9 cellular contexts compared by ENCODE assay signal in genomic region chr15:58457466-58457965, GRCh38. TPM values are rescaled to one million over a fixed set of nuclear protein-coding genes. Genes with fewer than 3 reads are reported as not detected.
DNase-seq lines count a peak whose midpoint lies in the region; FAIRE-seq and TF ChIP-seq lines count a peak whose summit lies in the region.
"Had no signal": no experiment of that assay in that cellular context is flagged by ENCODE, and none has a peak within 500 bp of the region (broad histone marks: within the 10 kb centered on the region; RNA-seq: fewer than 3 reads in every experiment).

No MANE protein-coding gene starts in this region.

- no peak for TF ChIP-seq POLR2A in H54 (IDR thresholded peaks at IDR 0.05; ENCODE audit: low read depth, low read length)
- no peak for TF ChIP-seq POLR2A in NB4 (IDR thresholded peaks at IDR 0.05; ENCODE audit: extremely low read depth, insufficient read length)
- no peak for TF ChIP-seq POLR2A in endothelial cell of umbilical vein (IDR thresholded peaks at IDR 0.05; ENCODE audit: low read depth, low read length)

- no peak overlapping the region for H2AFZ ChIP-seq in endothelial cell of umbilical vein (ENCODE audit: low read depth, low read length)

- no peak for FAIRE-seq in H54 (lab: Jason Lieb, UNC)
- FAIRE-seq in endothelial cell of umbilical vein (lab: Jason Lieb, UNC), result no peak

- peak overlapping the region; percentile 46 for H3K27ac ChIP-seq in endothelial cell of umbilical vein (ENCODE audit: insufficient read depth, low read depth, low read length)
- H3K27ac ChIP-seq in CD4-positive, alpha-beta memory T cell (ENCODE audit: low read depth, low read length), result no peak overlapping the region

- dilution Hi-C loops in endothelial cell of umbilical vein (cut with MboI; ENCODE audit: extremely low pct_ligation_motif_present, low sequenced_read_pairs), result no loop called here

- H3K79me2 ChIP-seq in endothelial cell of umbilical vein (ENCODE audit: control insufficient read depth, insufficient read depth, low read length), result no peaks in the 10 kb centered on the region

- H3K9me3 Mint-ChIP-seq in CD4-positive, alpha-beta memory T cell, result no peaks in the 10 kb centered on the region

- no peaks in the 10 kb centered on the region for H3K36me3 Mint-ChIP-seq in CD4-positive, alpha-beta memory T cell

- peak overlapping the region in 2 of 8 donors; percentile 27 to 44 for H3K4me3 Mint-ChIP-seq in CD4-positive, alpha-beta memory T cell

- peak overlapping the region in 2 of 7 donors; percentile 48 to 53 for H3K27ac Mint-ChIP-seq in CD4-positive, alpha-beta memory T cell

- TF ChIP-seq CTCF in GM12865 (IDR thresholded peaks at IDR 0.05; ENCODE audit: insufficient read depth, low read depth, low read length, missing control alignments), result no peak
- no peak for TF ChIP-seq CTCF in NB4 (IDR thresholded peaks at IDR 0.05; ENCODE audit: low read depth, low read length)
- no peak for TF ChIP-seq CTCF in endothelial cell of umbilical vein (IDR thresholded peaks at IDR 0.05; ENCODE audit: extremely low read depth in 1 of 2, insufficient read depth in 1 of 2, low read depth in 1 of 2, low read length in 2 of 2)

- H3K4me2 ChIP-seq in endothelial cell of umbilical vein (ENCODE audit: insufficient read depth, low read length), result peak overlapping the region; percentile 28

- no peaks in the 10 kb centered on the region for H3K9me1 ChIP-seq in endothelial cell of umbilical vein (replicated peaks; ENCODE audit: control insufficient read depth, extremely low read depth, insufficient read depth, low read length)

- H3K27me3 Mint-ChIP-seq in CD4-positive, alpha-beta memory T cell, result peaks cover 0 to 4% of the 10 kb centered on the region in 2 donors

- H3K4me1 Mint-ChIP-seq in CD4-positive, alpha-beta memory T cell, result peaks cover 19 to 31% (median 26%) of the 10 kb centered on the region in 4 donors

- peak overlapping the region; percentile 7 for H3K9ac ChIP-seq in endothelial cell of umbilical vein (replicated peaks; ENCODE audit: extremely low read depth, insufficient read depth, low read length)

- CTCF ChIA-PET in endothelial cell of umbilical vein (lab: Charles Lee), result interaction anchor here (0.7 to 2.0 kb wide), 8 partner anchors 15 to 53 kb away, joined by 3 to 4 read pairs (median 3); no protein-coding TSS in a partner anchor
- CTCF ChIA-PET in CD4-positive, alpha-beta memory T cell (lab: Charles Lee; ENCODE audit: partially characterized antibody), result no interaction called here

- no TSS peak for BruUV-seq in endothelial cell of umbilical vein (replicated peaks; lab: Mats Ljungman, UMichigan)

- H3K27me3 ChIP-seq in endothelial cell of umbilical vein (ENCODE audit: control insufficient read depth in 2 of 2, insufficient read depth in 2 of 2, low read length in 2 of 2), result no peaks in the 10 kb centered on the region
- no peaks in the 10 kb centered on the region for H3K27me3 ChIP-seq in CD4-positive, alpha-beta memory T cell (ENCODE audit: insufficient read depth, low read length)

- intact Hi-C loops in endothelial cell of umbilical vein (cut with micrococcal nuclease), result loop anchor here (1.0 to 5.0 kb wide), 3 partner anchors 16 to 65 kb away; no protein-coding TSS in a partner anchor
- intact Hi-C loops in CD4-positive, alpha-beta memory T cell (cut with micrococcal nuclease), result no loop called here

- H3K4me3 ChIP-seq in GM12865 (ENCODE audit: low read depth, low read length) (peak overlapping the region; percentile 10; the same call in 1 of the 2 replicates), NB4 (ENCODE audit: low read depth, low read length) (no peak overlapping the region), endothelial cell of umbilical vein (replicated peaks in 1 of 3; ENCODE audit: insufficient read depth in 1 of 3, low read depth in 1 of 3, low read length in 3 of 3) (no peak overlapping the region)
- no peak overlapping the region for H3K4me3 ChIP-seq in CD4-positive, alpha-beta memory T cell (ENCODE audit: low read length in 2 of 2)

- H3K9me3 ChIP-seq in endothelial cell of umbilical vein (replicated peaks; ENCODE audit: control insufficient read depth, insufficient read depth, low read length), result no peaks in the 10 kb centered on the region
- no peaks in the 10 kb centered on the region for H3K9me3 ChIP-seq in CD4-positive, alpha-beta memory T cell (ENCODE audit: control insufficient read depth in 1 of 2, low read length in 2 of 2)

- POLR2A ChIA-PET in endothelial cell of umbilical vein (lab: Charles Lee), result no interaction called here
- POLR2A ChIA-PET in CD4-positive, alpha-beta memory T cell (lab: Charles Lee; ENCODE audit: partially characterized antibody), result interaction anchor here (1.1 kb wide), 1 partner anchor 11 kb away, joined by 3 read pairs; no protein-coding TSS in a partner anchor

- H3K36me3 ChIP-seq in endothelial cell of umbilical vein (ENCODE audit: control insufficient read depth in 2 of 2, extremely low read depth in 1 of 2, insufficient read depth in 2 of 2, low read length in 2 of 2), result no peaks in the 10 kb centered on the region
- no peaks in the 10 kb centered on the region for H3K36me3 ChIP-seq in CD4-positive, alpha-beta memory T cell (ENCODE audit: insufficient read depth, low read length)

- H3K4me1 ChIP-seq in endothelial cell of umbilical vein (ENCODE audit: control insufficient read depth, extremely low read depth, insufficient read depth, low read length), result peaks cover 28% of the 10 kb centered on the region
- H3K4me1 ChIP-seq in CD4-positive, alpha-beta memory T cell (ENCODE audit: insufficient read depth, low read length), result peaks cover 25% of the 10 kb centered on the region

- H4K20me1 ChIP-seq in endothelial cell of umbilical vein (replicated peaks; ENCODE audit: control insufficient read depth, extremely low read depth, insufficient read depth, low read length), result no peaks in the 10 kb centered on the region

- peak; percentile 88 for DNase-seq in GM12865 (ENCODE audit: low read depth)
- peak; percentile 20 for DNase-seq in H54 (ENCODE audit: insufficient read length, low spot score)
- peak; percentile 88 for DNase-seq in NB4 (ENCODE audit: low read depth)
- no peak for DNase-seq in endothelial cell of umbilical vein (ENCODE audit: low read depth, low spot score)
- no peak for DNase-seq in NCI-H2081 (lab: John Stamatoyannopoulos, UW)
- no peak for DNase-seq in mesenteric fat pad (ENCODE audit: low spot score)
- no peak for DNase-seq in CD4-positive, alpha-beta memory T cell
- DNase-seq in NCI-H446 treated with DMSO at 0.1 percent for 48 hours (lab: John Stamatoyannopoulos, UW), result no peak

TF ChIP-seq in endothelial cell of umbilical vein, 7 proteins besides CTCF, POLR2A, EP300 and RAD21:
- TF ChIP-seq EZH2 (IDR thresholded peaks at IDR 0.05; ENCODE audit: borderline replicate concordance, low read depth, low read length, severe bottlenecking) (no peak), MYC (IDR thresholded peaks at IDR 0.05; ENCODE audit: low read depth, low read length) (no peak), GATA2 (IDR thresholded peaks at IDR 0.05; ENCODE audit: insufficient read depth, insufficient read length, low read depth, low read length) (peak; percentile 95), MAX (IDR thresholded peaks at IDR 0.05; ENCODE audit: insufficient read depth, insufficient read length) (no peak), POLR2AphosphoS5 (IDR thresholded peaks at IDR 0.05; ENCODE audit: insufficient read depth, low read depth, low read length) (peak; percentile 33), FOS (IDR thresholded peaks at IDR 0.05; ENCODE audit: borderline replicate concordance, insufficient read depth, low read length) (peak; percentile 79), JUN (IDR thresholded peaks at IDR 0.05; ENCODE audit: borderline replicate concordance, insufficient read depth, insufficient read length, low read depth) (peak; percentile 53)

RNA-seq across cellular contexts. Expression of gene LIPC, which starts 25.7 kb away (rescaled TPM):
- not detected in 2 replicates for total RNA-seq in endothelial cell of umbilical vein
- polyA plus RNA-seq in endothelial cell of umbilical vein, result not detected in 2 replicates
- polyA plus RNA-seq in endothelial cell of umbilical vein (2011; cell fraction: cytosol; rRNA removed), result 0.04 TPM in 1 of 2 replicates, not detected in the other
- not detected in 2 replicates for polyA plus RNA-seq in endothelial cell of umbilical vein (2011; cell fraction: nucleus; rRNA removed)
- not detected in 2 replicates for polyA plus RNA-seq in endothelial cell of umbilical vein (2012)
- not detected in 2 replicates for polyA minus RNA-seq in endothelial cell of umbilical vein
- polyA minus RNA-seq in endothelial cell of umbilical vein (2011; cell fraction: cytosol; rRNA and poly(A)+ RNA removed), result not detected
- not detected in 2 replicates for polyA minus RNA-seq in endothelial cell of umbilical vein (2011; cell fraction: nucleus; rRNA and poly(A)+ RNA removed)
- total RNA-seq in mesenteric fat pad, result not detected
- total RNA-seq in CD4-positive, alpha-beta memory T cell, result under 1 TPM in 1 of 2 experiments, not detected in 1; 0.41 TPM
- polyA plus RNA-seq in CD4-positive, alpha-beta memory T cell, result 1 to 10 TPM in 1 of 2 donors, under 1 TPM in 1; 0.25 to 2.4 TPM
- total RNA-seq: lung microvascular endothelial cell had no signal

Comparison
In these comparisons a context has a peak if more than half of its experiments do, and no peak if none do; other contexts are left out.
1. DNase-seq: peak in GM12865 (single experiment), H54 (single experiment) and NB4 (single experiment); none in endothelial cell of umbilical vein (single experiment), NCI-H2081 (0 of 2), mesenteric fat pad (single experiment), CD4-positive, alpha-beta memory T cell (0 of 5) and NCI-H446 treated with DMSO at 0.1 percent for 48 hours (single experiment).